ENCODE assay signal across 9 cellular contexts in the genomic region with DNA sequence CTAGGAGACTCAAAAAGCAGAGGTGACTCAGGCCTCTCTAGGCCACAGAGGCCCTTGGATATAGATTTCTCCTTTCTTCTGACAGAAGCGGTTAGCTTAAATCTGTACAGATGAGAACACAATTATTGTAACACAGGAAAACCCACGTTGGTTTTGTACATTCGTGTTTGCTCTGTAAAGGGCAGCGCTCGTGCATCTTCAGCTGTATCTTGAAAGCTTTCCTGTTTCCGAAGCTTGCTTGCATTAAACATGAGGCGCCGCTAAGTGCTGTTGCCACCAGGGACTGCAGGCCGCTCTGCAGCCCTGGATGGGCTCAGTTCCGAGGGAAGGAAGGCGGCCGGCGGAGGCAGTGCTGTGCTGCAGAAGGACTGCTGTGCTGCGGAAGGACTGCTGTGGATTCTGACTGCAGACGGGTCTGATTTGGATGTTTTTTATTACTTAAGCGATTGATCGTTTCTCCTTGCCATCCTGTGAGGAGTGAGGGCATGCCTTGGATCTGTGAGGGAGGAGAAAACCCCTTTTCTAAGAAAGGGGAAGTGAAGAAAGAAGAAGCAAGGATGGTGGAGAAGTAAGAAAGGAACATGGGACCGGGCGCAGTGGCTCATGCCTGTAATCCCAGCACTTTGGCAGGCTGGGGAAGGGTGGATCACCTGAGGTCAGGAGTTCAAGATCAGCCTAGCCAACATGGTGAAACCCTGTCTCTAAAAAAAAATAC. TPM values are rescaled to one million over a fixed set of nuclear protein-coding genes. Genes with fewer than 3 reads are reported as not detected.
A peak's percentile ranks its signal among the peaks of the same experiment; 100 is the strongest.
DNase-seq lines count a peak whose midpoint lies in the region; ATAC-seq and TF ChIP-seq lines count a peak whose summit lies in the region.
"Had no signal": no experiment of that assay in that cellular context is flagged by ENCODE, and none has a peak within 500 bp of the region (broad histone marks: within the 10 kb centered on the region; RNA-seq: fewer than 3 reads in every experiment).

No MANE protein-coding gene starts in this region.

- WGBS in psoas muscle, 3 donors = 43 to 58% (median 50%) methylated on average over 19 of the region's 19 CpGs

- ATAC-seq in GM19025 (IDR thresholded peaks at IDR 0.05; ENCODE audit: low read depth, unreplicated experiment) (peak; percentile 37), left cardiac atrium (peak in 1 of 2 donors; percentile 70), thoracic aorta (ENCODE audit: insufficient number of reproducible peaks, low FRiP score, low read depth) (no peak), psoas muscle (no peak)

- peak; percentile 28 for TF ChIP-seq CTCF in BE2C (IDR thresholded peaks at IDR 0.05; ENCODE audit: low read depth, low read length)
- no peak for TF ChIP-seq CTCF in OCI-LY3 (IDR thresholded peaks at IDR 0.05; ENCODE audit: low read depth, low read length)
- peak; percentile 14 for TF ChIP-seq CTCF in thoracic aorta (IDR thresholded peaks at IDR 0.05)
- TF ChIP-seq CTCF in psoas muscle (IDR thresholded peaks at IDR 0.05) = no peak

- H3K9me3 ChIP-seq in BE2C (no peaks in the 10 kb centered on the region), OCI-LY3 (ENCODE audit: insufficient read depth, low read length) (no peaks in the 10 kb centered on the region), thoracic aorta (no peaks in the 10 kb centered on the region), psoas muscle (no peaks in the 10 kb centered on the region)

- H3K4me3 ChIP-seq in BE2C (ENCODE audit: low read depth, low read length) (no peak overlapping the region), OCI-LY3 (ENCODE audit: low read length) (peak overlapping the region; percentile 11; the same call in 1 of the 2 replicates), thoracic aorta (peak overlapping the region; percentile 6), psoas muscle (no peak overlapping the region)
- H3K4me3 ChIP-seq: skin epidermis had no signal

- DNase-seq in BE2C (peak; percentile 74), left cardiac atrium (peak; percentile 46), thoracic aorta (ENCODE audit: low spot score) (no peak), dedifferentiated amniotic fluid mesenchymal stem cell (ENCODE audit: extremely low spot score) (no peak), HCEC 1CT (no peak), psoas muscle (no peak)

- H3K4me2 ChIP-seq in OCI-LY3 (ENCODE audit: low read length) = peak overlapping the region; percentile 41

- H3K4me1 ChIP-seq in BE2C (no peaks in the 10 kb centered on the region; the same call in 1 of the 2 replicates), OCI-LY3 (ENCODE audit: low read length) (peaks cover 7% of the 10 kb centered on the region; the same call in 1 of the 2 replicates), thoracic aorta (ENCODE audit: control insufficient read depth in 1 of 2, low read depth in 2 of 2) (peaks cover 0 to under 1% of the 10 kb centered on the region in 2 donors), psoas muscle (no peaks in the 10 kb centered on the region)

- intact Hi-C loops in left cardiac atrium (cut with DNase I) (loop anchor here in 1 of 2 donors (5.0 kb wide), 1 partner anchor 252 kb away; no protein-coding TSS in a partner anchor), psoas muscle (cut with DNase I) (loop anchor here in 1 of 2 donors (5.0 kb wide), 1 partner anchor 252 kb away; no protein-coding TSS in a partner anchor)

- no peaks in the 10 kb centered on the region for H3K27me3 ChIP-seq in BE2C
- H3K27me3 ChIP-seq in OCI-LY3 (ENCODE audit: low read depth, low read length) = no peaks in the 10 kb centered on the region
- no peaks in the 10 kb centered on the region for H3K27me3 ChIP-seq in thoracic aorta (replicated peaks; ENCODE audit: insufficient read depth)
- no peaks in the 10 kb centered on the region for H3K27me3 ChIP-seq in psoas muscle (ENCODE audit: insufficient read depth in 3 of 3, low read length in 2 of 3)

- no peaks in the 10 kb centered on the region for H3K36me3 ChIP-seq in BE2C
- no peaks in the 10 kb centered on the region for H3K36me3 ChIP-seq in OCI-LY3 (replicated peaks; ENCODE audit: low read depth, low read length)
- no peaks in the 10 kb centered on the region for H3K36me3 ChIP-seq in thoracic aorta
- no peaks in the 10 kb centered on the region for H3K36me3 ChIP-seq in psoas muscle (ENCODE audit: insufficient read depth in 1 of 2, low read depth in 1 of 2)

- H3K79me2 ChIP-seq in OCI-LY3 (ENCODE audit: low read length) = no peaks in the 10 kb centered on the region

- H3K9ac ChIP-seq in OCI-LY3 (ENCODE audit: low read length) = no peak overlapping the region

- no peaks in the 10 kb centered on the region for H4K20me1 ChIP-seq in OCI-LY3 (ENCODE audit: insufficient read depth, low read length)

- H2AFZ ChIP-seq in OCI-LY3 (ENCODE audit: low read depth, low read length) = no peak overlapping the region

- H3K27ac ChIP-seq in OCI-LY3 (ENCODE audit: low read length) (no peak overlapping the region), thoracic aorta (peak overlapping the region in 1 of 2 donors; percentile 31), psoas muscle (no peak overlapping the region)

RNA-seq across cellular contexts. Expression of a gene that starts 53.4 kb away (rescaled TPM):
- polyA plus RNA-seq in BE2C (2012; ENCODE audit: insufficient read depth, insufficient read length, low read depth) = 8.8 TPM
- total RNA-seq in left cardiac atrium = 10 to 100 TPM; 19.2 to 25.2 TPM
- total RNA-seq in thoracic aorta = 10 to 100 TPM; 38.4 to 70.5 TPM
- 10 to 100 TPM; 19.9 to 31.9 (median 26.0) TPM for total RNA-seq in psoas muscle
- 10 to 100 TPM in 1 of 3 donors, 1 to 10 TPM in 2; 3.4 to 12.8 (median 6.6) TPM for polyA plus RNA-seq in psoas muscle

Comparison
In these comparisons a context has a peak if more than half of its experiments do, and no peak if none do; other contexts are left out.
1. DNase-seq: peak in BE2C (single experiment) and left cardiac atrium (single experiment); none in thoracic aorta (single experiment), dedifferentiated amniotic fluid mesenchymal stem cell (single experiment), HCEC 1CT (single experiment) and psoas muscle (0 of 2).
2. H3K4me3 ChIP-seq: peak in OCI-LY3 (single experiment) and thoracic aorta (single experiment); none in BE2C (single experiment) and psoas muscle (single experiment).
3. CTCF ChIP-seq: peak in BE2C (single experiment) and thoracic aorta (single experiment); none in OCI-LY3 (single experiment) and psoas muscle (single experiment).